In genomic region chr19:35022460-35022859, GRCh38 we compare ENCODE assay signal across 31 cellular contexts. TPM values are rescaled to one million over a fixed set of nuclear protein-coding genes. Genes with fewer than 3 reads are reported as not detected.
"Had no signal": no experiment of that assay in that cellular context is flagged by ENCODE, and none has a peak within 500 bp of the region (broad histone marks: within the 10 kb centered on the region; RNA-seq: fewer than 3 reads in every experiment).

No MANE protein-coding gene starts in this region.

- H3K9me3 ChIP-seq: adrenal gland, body of pancreas, left lung, mucosa of descending colon, ovary, tibial nerve had no signal

- H3K9me3 Mint-ChIP-seq: activated naive CD4-positive, alpha-beta T cell treated with anti-CD3 and anti-CD28 coated beads, Interleukin-2, amount 50 U/mL, for 72 hours; activated T-helper 17 cell treated with anti-CD3 and anti-CD28 coated beads, Interleukin-2, amount 50 U/mL, for 72 hours; natural killer cell treated with Interleukin-12 subunit alpha and Interleukin-12 subunit beta and Interleukin-15 and Interleukin-18, amount 100 ng/mL, for 72 hours had no signal

- H3K4me1 ChIP-seq: adrenal gland, body of pancreas had no signal

- DNase-seq: activated CD4-positive, alpha-beta T cell treated with anti-CD3 and anti-CD28 coated beads for 1 hour; activated CD4-positive, alpha-beta T cell treated with anti-CD3 and anti-CD28 coated beads, Interleukin-2, amount 50 U/mL, for 1 hour; activated CD8-positive, alpha-beta memory T cell treated with anti-CD3 and anti-CD28 coated beads for 24 hours; activated gamma-delta T cell treated with Interleukin-2 at 50 U/mL for 16 hours; activated T-cell treated with anti-CD3 and anti-CD28 coated beads, Interleukin-2, amount 50 U/mL, for 1 hour; adrenal gland; aorta; body of pancreas; dorsolateral prefrontal cortex; effector memory CD4-positive, alpha-beta T cell; left lung; mucosa of descending colon; ovary; small intestine; stimulated activated CD4-positive, alpha-beta T cell treated with anti-CD3 and anti-CD28 coated beads, Interleukin-4, amount 100 ng/mL, for 4 hours; stimulated activated CD8-positive, alpha-beta memory T cell treated with anti-CD3 and anti-CD28 coated beads, Interleukin-4, amount 100 ng/mL, for 48 hours; stimulated activated naive CD4-positive, alpha-beta T cell; T-helper 9 cell had no signal

- H3K4me3 ChIP-seq: adrenal gland, body of pancreas, dorsolateral prefrontal cortex, left lung, mucosa of descending colon, ovary, tibial nerve had no signal

- H3K27ac ChIP-seq: adrenal gland, body of pancreas, left lung, ovary, tibial nerve had no signal

- H3K27me3 Mint-ChIP-seq: activated T-helper 17 cell treated with anti-CD3 and anti-CD28 coated beads, Interleukin-2, amount 50 U/mL, for 72 hours; natural killer cell treated with Interleukin-12 subunit alpha and Interleukin-12 subunit beta and Interleukin-15 and Interleukin-18, amount 100 ng/mL, for 72 hours; progenitor cell of endocrine pancreas had no signal

- H3K27ac Mint-ChIP-seq: activated T-helper 17 cell treated with anti-CD3 and anti-CD28 coated beads, Interleukin-2, amount 50 U/mL, for 72 hours; natural killer cell treated with Interleukin-12 subunit alpha and Interleukin-12 subunit beta and Interleukin-15 and Interleukin-18, amount 100 ng/mL, for 72 hours; progenitor cell of endocrine pancreas had no signal

- H3K27me3 ChIP-seq: adrenal gland, body of pancreas, dorsolateral prefrontal cortex, left lung, ovary, tibial nerve had no signal

- H3K4me3 Mint-ChIP-seq: activated T-helper 17 cell treated with anti-CD3 and anti-CD28 coated beads, Interleukin-2, amount 50 U/mL, for 72 hours; natural killer cell treated with Interleukin-12 subunit alpha and Interleukin-12 subunit beta and Interleukin-15 and Interleukin-18, amount 100 ng/mL, for 72 hours had no signal

- ATAC-seq: activated naive CD4-positive, alpha-beta T cell treated with anti-CD3 and anti-CD28 coated beads, Interleukin-2, amount 50 U/mL, for 72 hours; activated T-helper 17 cell treated with anti-CD3 and anti-CD28 coated beads, Interleukin-2, amount 50 U/mL, for 72 hours; body of pancreas; left lung; sciatic nerve had no signal

- FAIRE-seq: colon, frontal cortex, islet of Langerhans, small intestine had no signal

RNA-seq across cellular contexts. Expression of gene HPN, which starts 19.1 kb away (rescaled TPM):
- total RNA-seq: activated naive CD4-positive, alpha-beta T cell treated with anti-CD3 and anti-CD28 coated beads, Interleukin-2, amount 50 U/mL, for 72 hours; frontal cortex; myocyte; T-helper 1 cell treated with Interleukin-12 subunit alpha and Interleukin-12 subunit beta and Interleukin-4 antibody, amounts not matched to agents 30 ng/mL and 1 ng/mL, for 36 hours; temporal lobe; urinary bladder had no signal
- polyA plus RNA-seq: aorta had no signal
